In the genomic region with DNA sequence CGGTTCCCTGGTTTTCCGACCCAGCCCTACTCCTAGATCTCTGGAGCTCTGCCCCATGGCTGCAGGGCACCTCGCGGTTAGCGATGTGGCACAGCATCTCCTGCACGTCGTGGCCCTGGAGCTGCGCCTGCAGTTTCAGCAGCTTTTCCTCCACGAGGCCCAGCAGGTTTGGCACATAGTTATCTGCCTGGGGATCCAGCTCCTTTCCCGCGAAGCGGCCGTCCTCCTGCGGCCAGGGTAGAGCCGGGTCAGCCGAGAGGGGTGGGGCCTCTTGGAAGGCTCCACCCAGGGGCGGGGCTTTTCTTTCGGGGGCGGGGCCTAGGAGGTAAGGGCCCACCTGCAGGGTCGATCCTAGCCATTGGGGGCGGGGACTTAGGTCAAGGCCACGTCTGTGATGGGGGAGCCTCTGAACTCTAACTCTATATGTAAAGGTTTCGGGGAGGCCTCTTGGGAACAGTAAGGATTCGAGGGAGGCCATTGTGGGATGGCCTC, we compare ENCODE assay signal across 8 cellular contexts. TPM values are rescaled to one million over a fixed set of nuclear protein-coding genes. Genes with fewer than 3 reads are reported as not detected.
A peak's percentile ranks its signal among the peaks of the same experiment; 100 is the strongest.
DNase-seq lines count a peak whose midpoint lies in the region; ATAC-seq, FAIRE-seq and TF ChIP-seq lines count a peak whose summit lies in the region.

No MANE protein-coding gene starts in this region.

- no peak for TF ChIP-seq POLR2A in uterus (IDR thresholded peaks at IDR 0.05)

- peaks cover 37% of the 10 kb centered on the region for H3K4me1 ChIP-seq in CD8-positive, alpha-beta memory T cell (ENCODE audit: insufficient read depth, low read length)
- H3K4me1 ChIP-seq in uterus: peaks cover 0 to 17% of the 10 kb centered on the region in 2 donors

- ATAC-seq in GM21619 (IDR thresholded peaks at IDR 0.05; ENCODE audit: unreplicated experiment) (peak; percentile 28), GM21576 (IDR thresholded peaks at IDR 0.05; ENCODE audit: unreplicated experiment) (no peak)

- no peaks in the 10 kb centered on the region for H3K9me3 Mint-ChIP-seq in CD8-positive, alpha-beta memory T cell
- no peaks in the 10 kb centered on the region for H3K9me3 Mint-ChIP-seq in mesothelial cell of epicardium

- no peak overlapping the region for H3K27ac ChIP-seq in CD8-positive, alpha-beta memory T cell (ENCODE audit: low read depth, low read length)
- H3K27ac ChIP-seq in uterus: peak overlapping the region; percentile 50 to 53

- CTCF ChIA-PET in CD8-positive, alpha-beta memory T cell (lab: Charles Lee): interaction anchor here (1.0 to 2.0 kb wide), 3 partner anchors 14 to 41 kb away, joined by 4 to 10 read pairs (median 5); partner anchors contain the start of genes ODAD3 and PRKCSH

- POLR2A ChIA-PET in CD8-positive, alpha-beta memory T cell (lab: Charles Lee): interaction anchor here (0.7 kb wide), 1 partner anchor 39 kb away, joined by 3 read pairs; no protein-coding TSS in a partner anchor

- no peaks in the 10 kb centered on the region for H3K9me3 ChIP-seq in CD8-positive, alpha-beta memory T cell (ENCODE audit: low read length)
- no peaks in the 10 kb centered on the region for H3K9me3 ChIP-seq in uterus

- DNase-seq in CD8-positive, alpha-beta memory T cell: peak in 4 of 5 donors; percentile 26 to 62 (median 36)
- DNase-seq in RPMI7951 (ENCODE audit: low read depth) (peak; percentile 16), bronchial epithelial cell (ENCODE audit: low read depth) (no peak), mesothelial cell of epicardium (ENCODE audit: low spot score in 2 of 2, unreplicated experiment in 2 of 2) (no peak), uterus (no peak), posterior cingulate gyrus (no peak)

- intact Hi-C loops in uterus (cut with DNase I; ENCODE audit: low total_unique reads): no loop called here
- intact Hi-C loops in posterior cingulate gyrus (cut with DNase I): no loop called here

- FAIRE-seq in bronchial epithelial cell (lab: Jason Lieb, UNC): no peak

- peak overlapping the region; percentile 43 for H3K4me3 ChIP-seq in CD8-positive, alpha-beta memory T cell (ENCODE audit: low read length)
- peak overlapping the region; percentile 9 for H3K4me3 ChIP-seq in bronchial epithelial cell (ENCODE audit: low read depth, low read length)
- H3K4me3 ChIP-seq in uterus: no peak overlapping the region

- no peaks in the 10 kb centered on the region for H3K36me3 ChIP-seq in CD8-positive, alpha-beta memory T cell (ENCODE audit: insufficient read depth, low read length)
- H3K36me3 ChIP-seq in bronchial epithelial cell (ENCODE audit: control insufficient read depth, insufficient read depth, low read length): no peaks in the 10 kb centered on the region
- no peaks in the 10 kb centered on the region for H3K36me3 ChIP-seq in uterus

- H3K27me3 Mint-ChIP-seq in CD8-positive, alpha-beta memory T cell: peaks cover 45 to 59% of the 10 kb centered on the region in 2 donors
- H3K27me3 Mint-ChIP-seq in mesothelial cell of epicardium (ENCODE audit: low read depth): peaks cover 61% of the 10 kb centered on the region

- TF ChIP-seq CTCF in bronchial epithelial cell (IDR thresholded peaks at IDR 0.05; ENCODE audit: insufficient read depth, low read length, severe bottlenecking) (no peak), mesothelial cell of epicardium (IDR thresholded peaks at IDR 0.05; ENCODE audit: unreplicated experiment) (no peak), uterus (IDR thresholded peaks at IDR 0.05) (no peak)

- H3K4me1 Mint-ChIP-seq in CD8-positive, alpha-beta memory T cell: peaks cover 32 to 51% (median 37%) of the 10 kb centered on the region in 3 donors
- H3K4me1 Mint-ChIP-seq in mesothelial cell of epicardium: peaks cover 29% of the 10 kb centered on the region

- no peaks in the 10 kb centered on the region for H3K36me3 Mint-ChIP-seq in CD8-positive, alpha-beta memory T cell
- no peaks in the 10 kb centered on the region for H3K36me3 Mint-ChIP-seq in mesothelial cell of epicardium

- peak overlapping the region; percentile 60 to 88 (median 79) for H3K4me3 Mint-ChIP-seq in CD8-positive, alpha-beta memory T cell
- H3K4me3 Mint-ChIP-seq in mesothelial cell of epicardium: peak overlapping the region; percentile 74

- peak overlapping the region in 5 of 8 donors; percentile 12 to 68 (median 47) for H3K27ac Mint-ChIP-seq in CD8-positive, alpha-beta memory T cell
- peak overlapping the region; percentile 69 for H3K27ac Mint-ChIP-seq in mesothelial cell of epicardium

- H3K27me3 ChIP-seq in CD8-positive, alpha-beta memory T cell (ENCODE audit: insufficient read depth, low read length, poor library complexity, severe bottlenecking): peaks cover 36% of the 10 kb centered on the region
- H3K27me3 ChIP-seq in bronchial epithelial cell (ENCODE audit: control insufficient read depth, insufficient read depth, low read length) (peaks cover 12% of the 10 kb centered on the region), uterus (peaks cover 14 to 17% of the 10 kb centered on the region in 2 donors)

RNA-seq across cellular contexts. Expression of gene RGL3, which starts 2.5 kb away (rescaled TPM):
- not detected for total RNA-seq in CD8-positive, alpha-beta memory T cell
- not detected for polyA plus RNA-seq in CD8-positive, alpha-beta memory T cell
- total RNA-seq in RPMI7951 (2014; rRNA removed; shearing (Covaris generic)): 3.3 and 4.2 TPM in 2 replicates
- total RNA-seq in bronchial epithelial cell (0.26 TPM in 2 replicates), mesothelial cell of epicardium (80.8 to 84.8 TPM (median 82.6 TPM) in 3 replicates), uterus (10 to 100 TPM in 3 of 4 donors, 1 to 10 TPM in 1; 1.0 to 19.0 (median 13.2) TPM)

RNA-seq across cellular contexts. Expression of gene ODAD3, which starts 13.3 kb away (rescaled TPM):
- total RNA-seq in CD8-positive, alpha-beta memory T cell: under 1 TPM; 0.11 to 0.24 TPM
- polyA plus RNA-seq in CD8-positive, alpha-beta memory T cell: not detected
- 2.3 and 3.1 TPM in 2 replicates for total RNA-seq in RPMI7951 (2014; rRNA removed; shearing (Covaris generic))
- total RNA-seq in bronchial epithelial cell: not detected in 2 replicates
- 0.95 to 1.7 TPM (median 1.4 TPM) in 3 replicates for total RNA-seq in mesothelial cell of epicardium
- 1 to 10 TPM in 1 of 4 donors, under 1 TPM in 1, not detected in 2; 0.48 to 4.4 TPM for total RNA-seq in uterus

RNA-seq across cellular contexts. Expression of gene PRKCSH, which starts 13.8 kb away (rescaled TPM):
- 100 to 1,000 TPM; 262 to 272 TPM for total RNA-seq in CD8-positive, alpha-beta memory T cell
- 60.7 TPM for polyA plus RNA-seq in CD8-positive, alpha-beta memory T cell
- 88.3 and 94.3 TPM in 2 replicates for total RNA-seq in RPMI7951 (2014; rRNA removed; shearing (Covaris generic))
- 67.9 and 75.8 TPM in 2 replicates for total RNA-seq in bronchial epithelial cell
- 381 to 396 TPM (median 385 TPM) in 3 replicates for total RNA-seq in mesothelial cell of epicardium
- total RNA-seq in uterus: 100 to 1,000 TPM in 3 of 4 donors, 10 to 100 TPM in 1; 65.3 to 228 (median 155) TPM

RNA-seq across cellular contexts. Expression of gene EPOR, which starts 37.5 kb away (rescaled TPM):
- total RNA-seq in CD8-positive, alpha-beta memory T cell: 1 to 10 TPM; 3.4 to 3.6 TPM
- polyA plus RNA-seq in CD8-positive, alpha-beta memory T cell: 8.0 TPM
- 21.2 and 22.9 TPM in 2 replicates for total RNA-seq in RPMI7951 (2014; rRNA removed; shearing (Covaris generic))
- 0.26 and 1.0 TPM in 2 replicates for total RNA-seq in bronchial epithelial cell
- total RNA-seq in mesothelial cell of epicardium: 23.5 to 24.5 TPM (median 24.3 TPM) in 3 replicates
- 1 to 10 TPM; 1.8 to 5.9 (median 4.1) TPM for total RNA-seq in uterus

RNA-seq across cellular contexts. Expression of gene SWSAP1, which starts 47.2 kb away (rescaled TPM):
- 1 to 10 TPM; 2.1 to 2.2 TPM for total RNA-seq in CD8-positive, alpha-beta memory T cell
- 7.0 TPM for polyA plus RNA-seq in CD8-positive, alpha-beta memory T cell
- 2.0 and 3.0 TPM in 2 replicates for total RNA-seq in RPMI7951 (2014; rRNA removed; shearing (Covaris generic))
- total RNA-seq in bronchial epithelial cell: 0.53 and 0.90 TPM in 2 replicates
- total RNA-seq in mesothelial cell of epicardium: 2.7 to 2.9 TPM (median 2.8 TPM) in 3 replicates
- total RNA-seq in uterus: 1 to 10 TPM in 1 of 4 donors, under 1 TPM in 3; 0.48 to 3.5 (median 0.68) TPM

Comparison
In these comparisons a context has a peak if more than half of its experiments do, and no peak if none do; other contexts are left out.
1. DNase-seq: peak in CD8-positive, alpha-beta memory T cell (4 of 5) and RPMI7951 (single experiment); none in bronchial epithelial cell (single experiment), mesothelial cell of epicardium (0 of 2), uterus (0 of 2) and posterior cingulate gyrus (0 of 10).
2. H3K4me3 ChIP-seq: peak in CD8-positive, alpha-beta memory T cell (single experiment) and bronchial epithelial cell (single experiment); none in uterus (0 of 2).